In genomic region chr1:15100369-15101111, GRCh38 we compare ENCODE assay signal across 1 cellular context.
TF ChIP-seq lines count a peak whose summit lies in the region.

No MANE protein-coding gene starts in this region.

TF ChIP-seq in endothelial cell of umbilical vein, 7 proteins besides CTCF, POLR2A, EP300 and RAD21 (continued from another document):
- TF ChIP-seq MAX (IDR thresholded peaks at IDR 0.05; ENCODE audit: insufficient read depth, insufficient read length) = no peak
- TF ChIP-seq EZH2 (IDR thresholded peaks at IDR 0.05; ENCODE audit: borderline replicate concordance, low read depth, low read length, severe bottlenecking) = no peak
